In genomic region chr4:73404042-73404441, GRCh38 we compare ENCODE assay signal across 1 cellular context.
TF ChIP-seq lines count a peak whose summit lies in the region.

Gene ALB, plus strand, starts transcription at chr4:73404287. Its CDS starts 41 bp downstream, at chr4:73404328.

TF ChIP-seq in HepG2, 621 proteins besides CTCF, POLR2A, EP300 and RAD21 (continued from another document and continues in another):
- TF ChIP-seq, protein P1, sequence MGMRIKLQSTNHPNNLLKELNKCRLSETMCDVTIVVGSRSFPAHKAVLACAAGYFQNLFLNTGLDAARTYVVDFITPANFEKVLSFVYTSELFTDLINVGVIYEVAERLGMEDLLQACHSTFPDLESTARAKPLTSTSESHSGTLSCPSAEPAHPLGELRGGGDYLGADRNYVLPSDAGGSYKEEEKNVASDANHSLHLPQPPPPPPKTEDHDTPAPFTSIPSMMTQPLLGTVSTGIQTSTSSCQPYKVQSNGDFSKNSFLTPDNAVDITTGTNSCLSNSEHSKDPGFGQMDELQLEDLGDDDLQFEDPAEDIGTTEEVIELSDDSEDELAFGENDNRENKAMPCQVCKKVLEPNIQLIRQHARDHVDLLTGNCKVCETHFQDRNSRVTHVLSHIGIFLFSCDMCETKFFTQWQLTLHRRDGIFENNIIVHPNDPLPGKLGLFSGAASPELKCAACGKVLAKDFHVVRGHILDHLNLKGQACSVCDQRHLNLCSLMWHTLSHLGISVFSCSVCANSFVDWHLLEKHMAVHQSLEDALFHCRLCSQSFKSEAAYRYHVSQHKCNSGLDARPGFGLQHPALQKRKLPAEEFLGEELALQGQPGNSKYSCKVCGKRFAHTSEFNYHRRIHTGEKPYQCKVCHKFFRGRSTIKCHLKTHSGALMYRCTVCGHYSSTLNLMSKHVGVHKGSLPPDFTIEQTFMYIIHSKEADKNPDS (CRISPR knock-in tag; IDR thresholded peaks at IDR 0.05) = no peak
- TF ChIP-seq ZNF121 (CRISPR knock-in tag; IDR thresholded peaks at IDR 0.05) (no peak), HOXA7 (CRISPR knock-in tag; IDR thresholded peaks at IDR 0.05) (no peak), ZNF260 (CRISPR knock-in tag; IDR thresholded peaks at IDR 0.05; ENCODE audit: borderline replicate concordance, low read depth) (no peak), ZNF784 (CRISPR knock-in tag; IDR thresholded peaks at IDR 0.05; ENCODE audit: borderline replicate concordance) (no peak), PHF5A (CRISPR knock-in tag; IDR thresholded peaks at IDR 0.05; ENCODE audit: low read depth, unreplicated experiment) (peak; percentile 48), ZMAT5 (CRISPR knock-in tag; IDR thresholded peaks at IDR 0.05; ENCODE audit: borderline replicate concordance, low read depth) (no peak), HNRNPK (IDR thresholded peaks at IDR 0.05; ENCODE audit: low read depth, low read length, poor library complexity, severe bottlenecking) (no peak), ZNF33B (CRISPR knock-in tag; IDR thresholded peaks at IDR 0.05) (no peak), HHEX (CRISPR knock-in tag; IDR thresholded peaks at IDR 0.05) (no peak), MTA3 (CRISPR knock-in tag; IDR thresholded peaks at IDR 0.05) (no peak), ZBED4 (CRISPR knock-in tag; IDR thresholded peaks at IDR 0.05; ENCODE audit: borderline replicate concordance) (peak; percentile 52; the same call in 1 of the 2 replicates), GZF1 (CRISPR knock-in tag; IDR thresholded peaks at IDR 0.05) (no peak), KLF16 (CRISPR knock-in tag; IDR thresholded peaks at IDR 0.05) (peak in 1 of 2 experiments; percentile 49; a peak in 1 of 4 replicates), ZNF264 (CRISPR knock-in tag; IDR thresholded peaks at IDR 0.05) (no peak; the same call in 1 of the 2 replicates), CCAR2 (optimal IDR thresholded peaks at IDR 0.05; ENCODE audit: low read depth, low read length) (no peak), ZNF292 (CRISPR knock-in tag; IDR thresholded peaks at IDR 0.05; ENCODE audit: borderline replicate concordance, low read depth) (no peak), ZNF589 (CRISPR knock-in tag; conservative IDR thresholded peaks at IDR 0.05) (no peak), TOPORS (CRISPR knock-in tag; IDR thresholded peaks at IDR 0.05) (no peak), TBP (CRISPR knock-in tag; IDR thresholded peaks at IDR 0.05) (no peak), MIER2 (CRISPR knock-in tag; IDR thresholded peaks at IDR 0.05) (no peak), ISX (CRISPR knock-in tag; conservative IDR thresholded peaks at IDR 0.05) (no peak), ONECUT2 (CRISPR knock-in tag; IDR thresholded peaks at IDR 0.05) (peak; percentile 75; the same call in 1 of the 2 replicates), ZNF562 (CRISPR knock-in tag; IDR thresholded peaks at IDR 0.05; ENCODE audit: borderline replicate concordance) (no peak), ZNF3 (CRISPR knock-in tag; IDR thresholded peaks at IDR 0.05) (no peak), ZNF713 (CRISPR knock-in tag; IDR thresholded peaks at IDR 0.05) (no peak), ZBTB14 (CRISPR knock-in tag; IDR thresholded peaks at IDR 0.05) (no peak), ZNF883 (CRISPR knock-in tag; IDR thresholded peaks at IDR 0.05; ENCODE audit: not compliant biosample characterization) (no peak), EED (CRISPR knock-in tag; IDR thresholded peaks at IDR 0.05) (no peak), RARG (CRISPR knock-in tag; IDR thresholded peaks at IDR 0.05; ENCODE audit: low read depth) (no peak), ZNF383 (CRISPR knock-in tag; IDR thresholded peaks at IDR 0.05; ENCODE audit: borderline replicate concordance) (0 out of 2 replicates have a peak, but pooled peaks have one; percentile 51), RCOR2 (CRISPR knock-in tag; IDR thresholded peaks at IDR 0.05) (no peak), ZNF746 (CRISPR knock-in tag; IDR thresholded peaks at IDR 0.05) (no peak), NR2F1 (CRISPR knock-in tag; IDR thresholded peaks at IDR 0.05) (no peak), KLF9 (CRISPR knock-in tag; IDR thresholded peaks at IDR 0.05; ENCODE audit: low read depth) (peak; percentile 36; the same call in 1 of the 2 replicates), UBTF (CRISPR knock-in tag; IDR thresholded peaks at IDR 0.05) (no peak), IKZF5 (CRISPR knock-in tag; IDR thresholded peaks at IDR 0.05) (no peak; the same call in 1 of the 2 replicates), ZNF790 (CRISPR knock-in tag; IDR thresholded peaks at IDR 0.05; ENCODE audit: borderline replicate concordance) (no peak), ZNF674 (CRISPR knock-in tag; IDR thresholded peaks at IDR 0.05; ENCODE audit: low read depth) (no peak), ZNF597 (CRISPR knock-in tag; IDR thresholded peaks at IDR 0.05) (no peak), PHB2 (IDR thresholded peaks at IDR 0.05; ENCODE audit: partially characterized antibody) (no peak), SIX4 (CRISPR knock-in tag; IDR thresholded peaks at IDR 0.05) (no peak), BRD4 (CRISPR knock-in tag; IDR thresholded peaks at IDR 0.05) (no peak), SP4 (CRISPR knock-in tag; IDR thresholded peaks at IDR 0.05) (no peak), SMAD9 (CRISPR knock-in tag; IDR thresholded peaks at IDR 0.05) (no peak), ZNF776 (CRISPR knock-in tag; IDR thresholded peaks at IDR 0.05) (no peak), POGZ (CRISPR knock-in tag; IDR thresholded peaks at IDR 0.05) (no peak)
- TF ChIP-seq, protein P2, sequence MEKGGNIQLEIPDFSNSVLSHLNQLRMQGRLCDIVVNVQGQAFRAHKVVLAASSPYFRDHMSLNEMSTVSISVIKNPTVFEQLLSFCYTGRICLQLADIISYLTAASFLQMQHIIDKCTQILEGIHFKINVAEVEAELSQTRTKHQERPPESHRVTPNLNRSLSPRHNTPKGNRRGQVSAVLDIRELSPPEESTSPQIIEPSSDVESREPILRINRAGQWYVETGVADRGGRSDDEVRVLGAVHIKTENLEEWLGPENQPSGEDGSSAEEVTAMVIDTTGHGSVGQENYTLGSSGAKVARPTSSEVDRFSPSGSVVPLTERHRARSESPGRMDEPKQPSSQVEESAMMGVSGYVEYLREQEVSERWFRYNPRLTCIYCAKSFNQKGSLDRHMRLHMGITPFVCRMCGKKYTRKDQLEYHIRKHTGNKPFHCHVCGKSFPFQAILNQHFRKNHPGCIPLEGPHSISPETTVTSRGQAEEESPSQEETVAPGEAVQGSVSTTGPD (CRISPR knock-in tag; IDR thresholded peaks at IDR 0.05) = no peak
- TF ChIP-seq, protein P3, sequence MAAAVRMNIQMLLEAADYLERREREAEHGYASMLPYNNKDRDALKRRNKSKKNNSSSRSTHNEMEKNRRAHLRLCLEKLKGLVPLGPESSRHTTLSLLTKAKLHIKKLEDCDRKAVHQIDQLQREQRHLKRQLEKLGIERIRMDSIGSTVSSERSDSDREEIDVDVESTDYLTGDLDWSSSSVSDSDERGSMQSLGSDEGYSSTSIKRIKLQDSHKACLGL (CRISPR knock-in tag; IDR thresholded peaks at IDR 0.05) = no peak
- TF ChIP-seq, protein P4, sequence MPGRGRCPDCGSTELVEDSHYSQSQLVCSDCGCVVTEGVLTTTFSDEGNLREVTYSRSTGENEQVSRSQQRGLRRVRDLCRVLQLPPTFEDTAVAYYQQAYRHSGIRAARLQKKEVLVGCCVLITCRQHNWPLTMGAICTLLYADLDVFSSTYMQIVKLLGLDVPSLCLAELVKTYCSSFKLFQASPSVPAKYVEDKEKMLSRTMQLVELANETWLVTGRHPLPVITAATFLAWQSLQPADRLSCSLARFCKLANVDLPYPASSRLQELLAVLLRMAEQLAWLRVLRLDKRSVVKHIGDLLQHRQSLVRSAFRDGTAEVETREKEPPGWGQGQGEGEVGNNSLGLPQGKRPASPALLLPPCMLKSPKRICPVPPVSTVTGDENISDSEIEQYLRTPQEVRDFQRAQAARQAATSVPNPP (CRISPR knock-in tag; IDR thresholded peaks at IDR 0.05) = peak; percentile 73; the same call in 1 of the 2 replicates
- TF ChIP-seq, protein P5, sequence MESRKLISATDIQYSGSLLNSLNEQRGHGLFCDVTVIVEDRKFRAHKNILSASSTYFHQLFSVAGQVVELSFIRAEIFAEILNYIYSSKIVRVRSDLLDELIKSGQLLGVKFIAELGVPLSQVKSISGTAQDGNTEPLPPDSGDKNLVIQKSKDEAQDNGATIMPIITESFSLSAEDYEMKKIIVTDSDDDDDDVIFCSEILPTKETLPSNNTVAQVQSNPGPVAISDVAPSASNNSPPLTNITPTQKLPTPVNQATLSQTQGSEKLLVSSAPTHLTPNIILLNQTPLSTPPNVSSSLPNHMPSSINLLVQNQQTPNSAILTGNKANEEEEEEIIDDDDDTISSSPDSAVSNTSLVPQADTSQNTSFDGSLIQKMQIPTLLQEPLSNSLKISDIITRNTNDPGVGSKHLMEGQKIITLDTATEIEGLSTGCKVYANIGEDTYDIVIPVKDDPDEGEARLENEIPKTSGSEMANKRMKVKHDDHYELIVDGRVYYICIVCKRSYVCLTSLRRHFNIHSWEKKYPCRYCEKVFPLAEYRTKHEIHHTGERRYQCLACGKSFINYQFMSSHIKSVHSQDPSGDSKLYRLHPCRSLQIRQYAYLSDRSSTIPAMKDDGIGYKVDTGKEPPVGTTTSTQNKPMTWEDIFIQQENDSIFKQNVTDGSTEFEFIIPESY (CRISPR knock-in tag; IDR thresholded peaks at IDR 0.05) = no peak
